35 cellular contexts compared by ENCODE assay signal in genomic region chrX:155251391-155251790, GRCh38. TPM values are rescaled to one million over a fixed set of nuclear protein-coding genes. Genes with fewer than 3 reads are reported as not detected.
A peak's percentile ranks its signal among the peaks of the same experiment; 100 is the strongest.
DNase-seq lines count a peak whose midpoint lies in the region; ATAC-seq, FAIRE-seq and TF ChIP-seq lines count a peak whose summit lies in the region.
"Had no signal": no experiment of that assay in that cellular context is flagged by ENCODE, and none has a peak within 500 bp of the region (broad histone marks: within the 10 kb centered on the region; RNA-seq: fewer than 3 reads in every experiment).

No MANE protein-coding gene starts in this region.

- DNase-seq in SK-N-MC (ENCODE audit: low read depth, low spot score) (peak; percentile 18), astrocyte (ENCODE audit: low read depth) (no peak), HuH-7 (ENCODE audit: low spot score) (no peak)
- DNase-seq in stimulated activated naive B cell treated with anti-CD40 and anti-IgM and Interleukin-4, amounts not matched to agents 10 μg/mL and 1 μg/mL and 100 μg/mL, for 72 hours = no peak
- DNase-seq: 8988T; ACHN; AML-193; BE2C; C1 segment of cervical spinal cord; Caco-2; Calu3; CD4-positive, alpha-beta memory T cell; CD4-positive, alpha-beta T cell; CD4-positive, CD25-positive, alpha-beta regulatory T cell; CD8-positive, alpha-beta memory T cell; CD8-positive, alpha-beta T cell; COR-L47; DMS 273 treated with DMSO at 0.1 percent for 48 hours; DMS153; DMS53; DMS79; DMS79 treated with DMSO at 0.1 percent for 48 hours; DND-41; EL had no signal

- no peaks in the 10 kb centered on the region for H3K36me3 Mint-ChIP-seq in astrocyte (ENCODE audit: low read depth, unreplicated experiment)
- H3K36me3 Mint-ChIP-seq in stimulated activated naive B cell treated with anti-CD40 and anti-IgM and Interleukin-4, amounts not matched to agents 10 μg/mL and 1 μg/mL and 100 μg/mL, for 72 hours = peaks cover 0 to 2% of the 10 kb centered on the region in 2 donors
- H3K36me3 Mint-ChIP-seq: CD14-positive monocyte; CD4-positive, alpha-beta memory T cell; CD4-positive, CD25-positive, alpha-beta regulatory T cell had no signal

- H3K9ac ChIP-seq in SK-N-MC (ENCODE audit: insufficient read length) (no peak overlapping the region), astrocyte (ENCODE audit: low read length) (no peak overlapping the region)
- H3K9ac ChIP-seq: BLaER1; BLaER1 treated with 17β-estradiol and CSF1 and Interleukin-3, amounts not matched to agents 10 nM and 100 nM had no signal

- H3K4me3 Mint-ChIP-seq in astrocyte (ENCODE audit: unreplicated experiment) = no peak overlapping the region
- H3K4me3 Mint-ChIP-seq in stimulated activated naive B cell treated with anti-CD40 and anti-IgM and Interleukin-4, amounts not matched to agents 10 μg/mL and 1 μg/mL and 100 μg/mL, for 72 hours = no peak overlapping the region
- H3K4me3 Mint-ChIP-seq: B cell; CD14-positive monocyte; CD4-positive, alpha-beta memory T cell; CD4-positive, alpha-beta T cell; CD4-positive, CD25-positive, alpha-beta regulatory T cell; CD8-positive, alpha-beta memory T cell; CD8-positive, alpha-beta T cell had no signal

- peaks cover 6% of the 10 kb centered on the region for H3K4me1 Mint-ChIP-seq in astrocyte (ENCODE audit: low read depth, unreplicated experiment)
- H3K4me1 Mint-ChIP-seq in stimulated activated naive B cell treated with anti-CD40 and anti-IgM and Interleukin-4, amounts not matched to agents 10 μg/mL and 1 μg/mL and 100 μg/mL, for 72 hours = peaks cover 6 to 24% of the 10 kb centered on the region in 2 donors
- H3K4me1 Mint-ChIP-seq: B cell, CD14-positive monocyte had no signal

- no peaks in the 10 kb centered on the region for H3K27me3 ChIP-seq in astrocyte (ENCODE audit: insufficient read depth, low read length)
- H3K27me3 ChIP-seq: BE2C had no signal

- H3K27me3 Mint-ChIP-seq in astrocyte (ENCODE audit: low read depth, unreplicated experiment) = no peaks in the 10 kb centered on the region
- H3K27me3 Mint-ChIP-seq in stimulated activated naive B cell treated with anti-CD40 and anti-IgM and Interleukin-4, amounts not matched to agents 10 μg/mL and 1 μg/mL and 100 μg/mL, for 72 hours = no peaks in the 10 kb centered on the region
- H3K27me3 Mint-ChIP-seq: B cell; CD4-positive, alpha-beta memory T cell; CD4-positive, alpha-beta T cell; CD4-positive, CD25-positive, alpha-beta regulatory T cell had no signal

- H3K4me2 ChIP-seq in astrocyte (ENCODE audit: low read length) = no peak overlapping the region
- H3K4me2 ChIP-seq: A549; BLaER1; BLaER1 treated with 17β-estradiol and CSF1 and Interleukin-3, amounts not matched to agents 10 nM and 100 nM had no signal

- no peaks in the 10 kb centered on the region for H4K20me1 ChIP-seq in astrocyte (ENCODE audit: insufficient read depth, low read length)
- H4K20me1 ChIP-seq: BLaER1; BLaER1 treated with 17β-estradiol and CSF1 and Interleukin-3, amounts not matched to agents 10 nM and 100 nM had no signal

- POLR2A ChIA-PET in HEK293 (lab: Yijun Ruan, JAX) = no interaction called here

- no peak for ATAC-seq in HG03039 (IDR thresholded peaks at IDR 0.05; ENCODE audit: unreplicated experiment)
- ATAC-seq in stimulated activated naive B cell treated with anti-CD40 and anti-IgM and Interleukin-4, amounts not matched to agents 10 μg/mL and 1 μg/mL and 100 μg/mL, for 72 hours (replicated peaks) = no peak
- ATAC-seq: A549; CD8-positive, alpha-beta T cell had no signal

- no peaks in the 10 kb centered on the region for H3K9me3 ChIP-seq in HEK293 (ENCODE audit: control insufficient read depth, insufficient read depth, low read depth, low read length)
- no peaks in the 10 kb centered on the region for H3K9me3 ChIP-seq in SK-N-MC (ENCODE audit: low read depth, low read length)
- no peaks in the 10 kb centered on the region for H3K9me3 ChIP-seq in astrocyte (ENCODE audit: insufficient read depth, low read depth, low read length)
- H3K9me3 ChIP-seq: A549; BE2C; BLaER1; BLaER1 treated with 17β-estradiol and CSF1 and Interleukin-3, amounts not matched to agents 10 nM and 100 nM; Caco-2 had no signal

- H3K36me3 ChIP-seq in HEK293 (ENCODE audit: control insufficient read depth in 2 of 2, insufficient read depth in 1 of 2, low read length in 2 of 2) (no peaks in the 10 kb centered on the region), SK-N-MC (ENCODE audit: insufficient read depth, low read length) (no peaks in the 10 kb centered on the region), astrocyte (ENCODE audit: insufficient read depth, low read length) (no peaks in the 10 kb centered on the region)
- H3K36me3 ChIP-seq: BE2C; BLaER1; BLaER1 treated with 17β-estradiol and CSF1 and Interleukin-3, amounts not matched to agents 10 nM and 100 nM had no signal

- no peaks in the 10 kb centered on the region for H3K9me3 Mint-ChIP-seq in astrocyte (ENCODE audit: unreplicated experiment)
- H3K9me3 Mint-ChIP-seq in stimulated activated naive B cell treated with anti-CD40 and anti-IgM and Interleukin-4, amounts not matched to agents 10 μg/mL and 1 μg/mL and 100 μg/mL, for 72 hours = no peaks in the 10 kb centered on the region
- H3K9me3 Mint-ChIP-seq: CD4-positive, alpha-beta T cell; CD4-positive, CD25-positive, alpha-beta regulatory T cell; CD8-positive, alpha-beta memory T cell; CD8-positive, alpha-beta T cell had no signal

- CTCF ChIA-PET in HEK293 (lab: Yijun Ruan, JAX) = interaction anchor here (0.6 kb wide), 1 partner anchor 294 kb away, joined by 3 read pairs; no protein-coding TSS in a partner anchor

- no peaks in the 10 kb centered on the region for H3K4me1 ChIP-seq in HEK293 (ENCODE audit: control insufficient read depth, insufficient read depth, low read length)
- no peaks in the 10 kb centered on the region for H3K4me1 ChIP-seq in astrocyte (ENCODE audit: insufficient read depth, low read length)
- H3K4me1 ChIP-seq: A549; BE2C; BLaER1; BLaER1 treated with 17β-estradiol and CSF1 and Interleukin-3, amounts not matched to agents 10 nM and 100 nM; Caco-2 had no signal

- no peak overlapping the region for H3K27ac Mint-ChIP-seq in astrocyte (ENCODE audit: unreplicated experiment)
- H3K27ac Mint-ChIP-seq in stimulated activated naive B cell treated with anti-CD40 and anti-IgM and Interleukin-4, amounts not matched to agents 10 μg/mL and 1 μg/mL and 100 μg/mL, for 72 hours = no peak overlapping the region
- H3K27ac Mint-ChIP-seq: B cell; CD14-positive monocyte; CD4-positive, alpha-beta memory T cell; CD4-positive, alpha-beta T cell; CD4-positive, CD25-positive, alpha-beta regulatory T cell; CD8-positive, alpha-beta memory T cell; CD8-positive, alpha-beta T cell had no signal

- no peak overlapping the region for H2AFZ ChIP-seq in astrocyte (ENCODE audit: low read depth, low read length)

- FAIRE-seq in astrocyte (lab: Jason Lieb, UNC) = peak; percentile 88
- FAIRE-seq: A204.1, D721Med had no signal

- H3K79me2 ChIP-seq in astrocyte (ENCODE audit: insufficient read depth, low read length) = no peaks in the 10 kb centered on the region

- H3K4me3 ChIP-seq in HEK293 (ENCODE audit: low read depth, low read length) = no peak overlapping the region
- peak overlapping the region; percentile 47 for H3K4me3 ChIP-seq in SK-N-MC
- H3K4me3 ChIP-seq in astrocyte (ENCODE audit: insufficient read depth, low read depth, low read length) = no peak overlapping the region
- H3K4me3 ChIP-seq: A549; BLaER1; BLaER1 treated with 17β-estradiol and CSF1 and Interleukin-3, amounts not matched to agents 10 nM and 100 nM had no signal

- no peak for TF ChIP-seq CTCF in HEK293 (tag by site-specific recombination; IDR thresholded peaks at IDR 0.05)
- TF ChIP-seq CTCF in astrocyte (IDR thresholded peaks at IDR 0.05; ENCODE audit: insufficient read depth, low read depth, low read length) = no peak

- H3K27ac ChIP-seq in HEK293 (ENCODE audit: extremely low read depth, low read depth, low read length) (no peak overlapping the region), SK-N-MC (0 out of 2 replicates have a peak overlapping the region, but pooled peaks have one; percentile 6), astrocyte (ENCODE audit: low read depth, low read length) (no peak overlapping the region)
- H3K27ac ChIP-seq: 22Rv1; A549; BLaER1; BLaER1 treated with 17β-estradiol and CSF1 and Interleukin-3, amounts not matched to agents 10 nM and 100 nM; C4-2B had no signal

TF ChIP-seq in HEK293, 187 proteins besides CTCF, POLR2A, EP300 and RAD21:
- TF ChIP-seq ZNF174 (tag by site-specific recombination; IDR thresholded peaks at IDR 0.05) (no peak), ZNF558 (tag by site-specific recombination; IDR thresholded peaks at IDR 0.05) (peak; percentile 95)

RNA-seq across cellular contexts. Expression of gene RAB39B, which starts 12.9 kb away (rescaled TPM):
- total RNA-seq in astrocyte = 1.5 and 2.0 TPM in 2 replicates

RNA-seq across cellular contexts. Expression of gene VBP1, which starts 35.1 kb away (rescaled TPM):
- 41.4 and 52.3 TPM in 2 replicates for total RNA-seq in astrocyte
